15 cellular contexts compared by ENCODE assay signal in genomic region chr12:41992692-41993215, GRCh38.
DNase-seq lines count a peak whose midpoint lies in the region; TF ChIP-seq lines count a peak whose summit lies in the region.
"Had no signal": no experiment of that assay in that cellular context is flagged by ENCODE, and none has a peak within 500 bp of the region (broad histone marks: within the 10 kb centered on the region; RNA-seq: fewer than 3 reads in every experiment).

No MANE protein-coding gene starts in this region.

- no peak overlapping the region for H3K9ac ChIP-seq in neural progenitor cell
- H3K9ac ChIP-seq: BLaER1 had no signal

- peaks cover 7% of the 10 kb centered on the region for H3K4me1 Mint-ChIP-seq in nephron progenitor cell
- peaks cover 5% of the 10 kb centered on the region for H3K4me1 Mint-ChIP-seq in neural progenitor cell
- no peaks in the 10 kb centered on the region for H3K4me1 Mint-ChIP-seq in activated CD4-positive, alpha-beta memory T cell treated with anti-CD3 and anti-CD28 coated beads for 36 hours (ENCODE audit: low read depth)

- intact Hi-C loops in OCI-LY7 (cut with micrococcal nuclease; ENCODE audit: unreplicated experiment): no loop called here
- intact Hi-C loops in activated CD4-positive, alpha-beta memory T cell treated with anti-CD3 and anti-CD28 coated beads for 36 hours (cut with micrococcal nuclease): no loop called here

- H3F3A ChIP-seq in neural progenitor cell (ENCODE audit: low read depth): no peaks in the 10 kb centered on the region

- no peaks in the 10 kb centered on the region for H3K79me2 ChIP-seq in OCI-LY7 (ENCODE audit: insufficient read depth, low read depth, low read length)
- no peaks in the 10 kb centered on the region for H3K79me2 ChIP-seq in neural progenitor cell (ENCODE audit: low read depth)

- H3K9me3 Mint-ChIP-seq in nephron progenitor cell (peaks cover 8% of the 10 kb centered on the region), neural progenitor cell (no peaks in the 10 kb centered on the region)
- H3K9me3 Mint-ChIP-seq in activated CD4-positive, alpha-beta memory T cell treated with anti-CD3 and anti-CD28 coated beads for 36 hours: peaks cover 5% of the 10 kb centered on the region
- H3K9me3 Mint-ChIP-seq: CD8-positive, alpha-beta T cell had no signal

- BruUV-seq in OCI-LY7 (replicated peaks; lab: Mats Ljungman, UMichigan): no TSS peak

- H3K4me3 Mint-ChIP-seq in nephron progenitor cell: no peak overlapping the region
- H3K4me3 Mint-ChIP-seq in neural progenitor cell: no peak overlapping the region
- no peak overlapping the region for H3K4me3 Mint-ChIP-seq in activated CD4-positive, alpha-beta memory T cell treated with anti-CD3 and anti-CD28 coated beads for 36 hours
- H3K4me3 Mint-ChIP-seq: CD8-positive, alpha-beta T cell had no signal

- CTCF ChIA-PET in OCI-LY7 (lab: Charles Lee; ENCODE audit: unreplicated experiment): no interaction called here
- CTCF ChIA-PET in activated CD4-positive, alpha-beta memory T cell treated with anti-CD3 and anti-CD28 coated beads for 36 hours (lab: Charles Lee): interaction anchor here (0.6 to 1.4 kb wide), 2 partner anchors 30 to 176 kb away, joined by 3 read pairs; no protein-coding TSS in a partner anchor

- no peaks in the 10 kb centered on the region for H3K27me3 ChIP-seq in neural progenitor cell
- H3K27me3 ChIP-seq: BLaER1 had no signal

- peaks cover 15% of the 10 kb centered on the region for H3K27me3 Mint-ChIP-seq in nephron progenitor cell (ENCODE audit: low read depth, poor library complexity)
- peaks cover 3% of the 10 kb centered on the region for H3K27me3 Mint-ChIP-seq in neural progenitor cell (ENCODE audit: insufficient read depth, low read depth)
- peaks cover 2% of the 10 kb centered on the region for H3K27me3 Mint-ChIP-seq in activated CD4-positive, alpha-beta memory T cell treated with anti-CD3 and anti-CD28 coated beads for 36 hours

- H3K4me3 ChIP-seq in OCI-LY7 (ENCODE audit: low read depth, low read length, poor library complexity, severe bottlenecking): no peak overlapping the region
- no peak overlapping the region for H3K4me3 ChIP-seq in neural progenitor cell
- H3K4me3 ChIP-seq: BLaER1 had no signal

- H2AFZ ChIP-seq in OCI-LY7 (ENCODE audit: low read length) (peak overlapping the region; percentile 33; the same call in 1 of the 2 replicates), neural progenitor cell (replicated peaks) (no peak overlapping the region)

- H4K20me1 ChIP-seq in OCI-LY7 (ENCODE audit: insufficient read depth, low read length): no peaks in the 10 kb centered on the region
- no peaks in the 10 kb centered on the region for H4K20me1 ChIP-seq in neural progenitor cell (ENCODE audit: low read depth)
- H4K20me1 ChIP-seq: BLaER1 had no signal

- H3K27ac ChIP-seq in OCI-LY7 (ENCODE audit: low read depth, low read length, poor library complexity, severe bottlenecking) (no peak overlapping the region), neural progenitor cell (no peak overlapping the region)
- H3K27ac ChIP-seq: BLaER1 had no signal

- TF ChIP-seq CTCF in OCI-LY7 (conservative IDR thresholded peaks at IDR 0.05; ENCODE audit: low read length) (no peak), nephron progenitor cell (IDR thresholded peaks at IDR 0.05) (no peak), neural progenitor cell (IDR thresholded peaks at IDR 0.05) (no peak)

- H3K4me2 ChIP-seq in OCI-LY7 (ENCODE audit: low read length) (no peak overlapping the region), neural progenitor cell (no peak overlapping the region)
- H3K4me2 ChIP-seq: BLaER1 had no signal

- H3K36me3 Mint-ChIP-seq in nephron progenitor cell (ENCODE audit: low read depth) (no peaks in the 10 kb centered on the region), neural progenitor cell (peaks cover 2% of the 10 kb centered on the region)
- H3K36me3 Mint-ChIP-seq in activated CD4-positive, alpha-beta memory T cell treated with anti-CD3 and anti-CD28 coated beads for 36 hours: no peaks in the 10 kb centered on the region
- H3K36me3 Mint-ChIP-seq: CD8-positive, alpha-beta T cell had no signal

- H3K4me1 ChIP-seq in OCI-LY7 (ENCODE audit: insufficient read depth, low read length, poor library complexity, severe bottlenecking) (no peaks in the 10 kb centered on the region), neural progenitor cell (no peaks in the 10 kb centered on the region)
- H3K4me1 ChIP-seq: BLaER1 had no signal

- no peaks in the 10 kb centered on the region; the same call in 1 of the 2 replicates for H3K9me3 ChIP-seq in OCI-LY7 (ENCODE audit: low read length)
- no peaks in the 10 kb centered on the region for H3K9me3 ChIP-seq in neural progenitor cell (ENCODE audit: low read depth)
- H3K9me3 ChIP-seq: BLaER1 had no signal

- DNase-seq in NCI-H1417 (lab: John Stamatoyannopoulos, UW) (peak in 2 of 3 experiments; percentile 54 to 58), NCI-H1417 treated with DMSO at 0.1 percent for 48 hours (lab: John Stamatoyannopoulos, UW) (no peak), DMS53 (lab: John Stamatoyannopoulos, UW) (peak; percentile 79), OCI-LY7 (ENCODE audit: low spot score) (no peak), nephron progenitor cell (no peak), occipital lobe (lab: John Stamatoyannopoulos, UW) (no peak), neural progenitor cell (ENCODE audit: low spot score) (no peak)
- DNase-seq in activated CD4-positive, alpha-beta memory T cell treated with anti-CD3 and anti-CD28 coated beads for 36 hours: no peak
- DNase-seq: 8988T; CD8-positive, alpha-beta T cell; DMS79 treated with DMSO at 0.1 percent for 48 hours; NCI-H2171 treated with DMSO at 0.1 percent for 48 hours; NCI-H446; NCI-H774 had no signal

- H3K9me2 ChIP-seq in OCI-LY7 (ENCODE audit: insufficient read depth, low read length): no peaks in the 10 kb centered on the region

- H3K27ac Mint-ChIP-seq in nephron progenitor cell: peak overlapping the region; percentile 22
- no peak overlapping the region for H3K27ac Mint-ChIP-seq in neural progenitor cell
- H3K27ac Mint-ChIP-seq in activated CD4-positive, alpha-beta memory T cell treated with anti-CD3 and anti-CD28 coated beads for 36 hours: no peak overlapping the region
- H3K27ac Mint-ChIP-seq: CD8-positive, alpha-beta T cell had no signal

- H3K36me3 ChIP-seq in OCI-LY7 (ENCODE audit: insufficient read depth, low read length) (no peaks in the 10 kb centered on the region), neural progenitor cell (no peaks in the 10 kb centered on the region)
- H3K36me3 ChIP-seq: BLaER1 had no signal

- POLR2A ChIA-PET in OCI-LY7 (lab: Charles Lee): interaction anchor here (1.0 kb wide), 1 partner anchor 14 kb away, joined by 3 read pairs; no protein-coding TSS in a partner anchor
- POLR2A ChIA-PET in activated CD4-positive, alpha-beta memory T cell treated with anti-CD3 and anti-CD28 coated beads for 36 hours (lab: Charles Lee): no interaction called here

Comparison
In these comparisons a context has a peak if more than half of its experiments do, and no peak if none do; other contexts are left out.
1. DNase-seq: peak in NCI-H1417 (2 of 3) and DMS53 (single experiment); none in NCI-H1417 treated with DMSO at 0.1 percent for 48 hours (single experiment), OCI-LY7 (single experiment), nephron progenitor cell (single experiment), occipital lobe (single experiment), neural progenitor cell (single experiment) and activated CD4-positive, alpha-beta memory T cell treated with anti-CD3 and anti-CD28 coated beads for 36 hours (single experiment).